In the genomic region with DNA sequence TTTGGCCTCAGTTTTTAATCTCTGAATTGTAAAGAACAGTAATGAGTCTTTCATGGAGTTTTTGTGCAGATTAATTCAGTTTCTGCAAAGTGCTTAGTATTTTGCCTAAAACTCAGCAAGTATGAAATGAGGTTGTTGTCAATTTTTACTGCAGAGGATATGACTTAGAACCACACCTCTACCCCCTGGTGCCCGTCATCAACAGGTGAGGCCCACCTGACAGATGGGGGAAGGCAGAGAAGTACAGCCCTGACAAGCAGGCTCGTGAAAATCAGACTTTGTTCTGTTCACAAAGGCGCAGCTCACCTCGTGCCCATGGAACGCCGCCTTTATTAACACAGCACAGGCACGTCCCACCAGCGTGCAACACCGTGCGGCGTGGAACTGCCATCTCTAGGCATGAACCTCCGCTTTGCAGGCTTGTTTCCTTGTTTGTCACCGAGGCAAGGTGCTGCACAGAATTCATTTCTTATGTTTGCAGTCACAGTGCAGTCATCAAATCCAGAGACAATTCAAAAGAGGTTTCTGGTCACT, we compare ENCODE assay signal across 9 cellular contexts. TPM values are rescaled to one million over a fixed set of nuclear protein-coding genes. Genes with fewer than 3 reads are reported as not detected.
DNase-seq lines count a peak whose midpoint lies in the region; ATAC-seq and TF ChIP-seq lines count a peak whose summit lies in the region.
"Had no signal": no experiment of that assay in that cellular context is flagged by ENCODE, and none has a peak within 500 bp of the region (broad histone marks: within the 10 kb centered on the region; RNA-seq: fewer than 3 reads in every experiment).

No MANE protein-coding gene starts in this region.

- no peak overlapping the region for H3K27ac Mint-ChIP-seq in activated T-cell treated with anti-CD3 and anti-CD28 coated beads, Interleukin-2, amount 50 U/mL, for 72 hours

- H3K4me1 Mint-ChIP-seq in activated T-cell treated with anti-CD3 and anti-CD28 coated beads, Interleukin-2, amount 50 U/mL, for 72 hours (ENCODE audit: low read depth), result peaks cover 34% of the 10 kb centered on the region

- ATAC-seq in activated T-cell treated with anti-CD3 and anti-CD28 coated beads, Interleukin-2, amount 50 U/mL, for 72 hours (replicated peaks in 1 of 2), result no peak

- H3K9ac ChIP-seq in mesenchymal stem cell (ENCODE audit: low read length), result peak overlapping the region; percentile 63

- POLR2A ChIA-PET in HEK293T (lab: Yijun Ruan, JAX), result interaction anchor here (1.0 to 4.4 kb wide), 5 partner anchors 10 to 62 kb away, joined by 3 to 35 read pairs (median 4); partner anchors contain the start of genes CYP4V2 and F11

- H3K4me1 ChIP-seq in mesenchymal stem cell (ENCODE audit: control insufficient read depth, insufficient read depth, low read depth, low read length), result no peaks in the 10 kb centered on the region

- H3K14ac ChIP-seq in mesenchymal stem cell (ENCODE audit: low read length in 2 of 2), result no peak overlapping the region

- H3K27me3 Mint-ChIP-seq in activated T-cell treated with anti-CD3 and anti-CD28 coated beads, Interleukin-2, amount 50 U/mL, for 72 hours (ENCODE audit: low read depth), result no peaks in the 10 kb centered on the region

- H3K23ac ChIP-seq in mesenchymal stem cell (ENCODE audit: low read length in 2 of 2), result no peak overlapping the region

- no peak overlapping the region for H3K4ac ChIP-seq in mesenchymal stem cell (ENCODE audit: low read depth in 1 of 2, low read length in 2 of 2)

- H2BK15ac ChIP-seq in mesenchymal stem cell (ENCODE audit: low read depth, poor library complexity, severe bottlenecking), result no peak overlapping the region

- H2AFZ ChIP-seq in mesenchymal stem cell (ENCODE audit: low read depth, low read length), result no peak overlapping the region

- no peak for TF ChIP-seq CTCF in AG10803 (conservative IDR thresholded peaks at IDR 0.05; ENCODE audit: low read length)
- no peak for TF ChIP-seq CTCF in choroid plexus epithelial cell (conservative IDR thresholded peaks at IDR 0.05; ENCODE audit: low read depth, low read length)
- TF ChIP-seq CTCF in GM20000 (IDR thresholded peaks at IDR 0.05; ENCODE audit: extremely low read depth, missing control alignments), result no peak

- CTCF ChIA-PET in HEK293T (lab: Yijun Ruan, JAX), result interaction anchor here (0.6 kb wide), 1 partner anchor 11 kb away, joined by 3 read pairs; no protein-coding TSS in a partner anchor

- no peak overlapping the region for H4K8ac ChIP-seq in mesenchymal stem cell (ENCODE audit: low read length)

- WGBS in mesenchymal stem cell, result 95% methylated on average over 13 of the region's 13 CpGs

- H3K4me2 ChIP-seq in mesenchymal stem cell (ENCODE audit: low read length, poor library complexity, severe bottlenecking), result no peak overlapping the region

- no peak overlapping the region for H2BK12ac ChIP-seq in mesenchymal stem cell (ENCODE audit: low read length in 2 of 2)

- peaks cover 10% of the 10 kb centered on the region for H3K9me3 ChIP-seq in mesenchymal stem cell (ENCODE audit: control insufficient read depth, low read length)

- H3K4me3 ChIP-seq in AG10803 (ENCODE audit: low read length) (peak overlapping the region; percentile 18; the same call in 1 of the 2 replicates), choroid plexus epithelial cell (ENCODE audit: low read depth, low read length) (peak overlapping the region; percentile 55), mesenchymal stem cell (ENCODE audit: insufficient read depth in 1 of 2, low read depth in 1 of 2, low read length in 2 of 2) (peak overlapping the region in 1 of 2 experiments; percentile 25)

- peaks cover 3 to 31% of the 10 kb centered on the region in 2 experiments for H3K36me3 ChIP-seq in mesenchymal stem cell (ENCODE audit: control insufficient read depth in 1 of 2, insufficient read depth in 2 of 2, low read depth in 1 of 2, low read length in 2 of 2)

- DNase-seq in AG10803 (ENCODE audit: low read depth) (no peak), HEK293T (ENCODE audit: extremely low spot score) (no peak), choroid plexus epithelial cell (ENCODE audit: low read depth) (no peak), mesenchymal stem cell (no peak), AG08396 (ENCODE audit: low spot score) (no peak), activated gamma-delta T cell (lab: John Stamatoyannopoulos, UW) (no peak), GM20000 (ENCODE audit: low spot score) (no peak)
- no peak for DNase-seq in activated T-cell treated with anti-CD3 and anti-CD28 coated beads, Interleukin-2, amount 50 U/mL, for 72 hours
- DNase-seq: NCI-H187 treated with DMSO at 0.1 percent for 48 hours had no signal

- no peak overlapping the region for H2AK5ac ChIP-seq in mesenchymal stem cell (ENCODE audit: low read length, severe bottlenecking)

- H3K27ac ChIP-seq in mesenchymal stem cell (ENCODE audit: low read length, poor library complexity, severe bottlenecking), result no peak overlapping the region

- no peaks in the 10 kb centered on the region for H3K79me1 ChIP-seq in mesenchymal stem cell (replicated peaks; ENCODE audit: low read length, poor library complexity, severe bottlenecking)

- H3K4me3 Mint-ChIP-seq in activated T-cell treated with anti-CD3 and anti-CD28 coated beads, Interleukin-2, amount 50 U/mL, for 72 hours, result peak overlapping the region in 1 of 2 donors; percentile 68

- no peaks in the 10 kb centered on the region for H3K27me3 ChIP-seq in mesenchymal stem cell (ENCODE audit: control insufficient read depth in 1 of 2, insufficient read depth in 1 of 2, low read length in 2 of 2)

- H4K91ac ChIP-seq in mesenchymal stem cell (ENCODE audit: low read length), result no peak overlapping the region

- H2BK5ac ChIP-seq in mesenchymal stem cell (ENCODE audit: low read depth, low read length, poor library complexity, severe bottlenecking), result no peak overlapping the region

- peaks cover 6 to 8% of the 10 kb centered on the region in 2 donors for H3K36me3 Mint-ChIP-seq in activated T-cell treated with anti-CD3 and anti-CD28 coated beads, Interleukin-2, amount 50 U/mL, for 72 hours (ENCODE audit: insufficient read depth in 2 of 2)

- H3K9me3 Mint-ChIP-seq in activated T-cell treated with anti-CD3 and anti-CD28 coated beads, Interleukin-2, amount 50 U/mL, for 72 hours, result peaks cover 4 to 9% of the 10 kb centered on the region in 2 donors

- no peak overlapping the region for H3K18ac ChIP-seq in mesenchymal stem cell (ENCODE audit: low read depth in 1 of 2, low read length in 2 of 2)

- no peak overlapping the region for H2BK120ac ChIP-seq in mesenchymal stem cell (ENCODE audit: low read depth, low read length)

TF ChIP-seq in HEK293T, 16 proteins besides CTCF, POLR2A, EP300 and RAD21:
- TF ChIP-seq FOXA1 (IDR thresholded peaks at IDR 0.05) (no peak), L3MBTL2 (conservative IDR thresholded peaks at IDR 0.05) (peak; percentile 14; the same call in 1 of the 2 replicates)

RNA-seq across cellular contexts. Expression of gene CYP4V2, which starts 13.3 kb away (rescaled TPM):
- polyA plus RNA-seq in mesenchymal stem cell (2013, experiment 1 of 2), result 8.0 TPM
- 8.2 TPM for polyA plus RNA-seq in mesenchymal stem cell (2013, experiment 2 of 2)
- total RNA-seq in activated T-cell treated with anti-CD3 and anti-CD28 coated beads, Interleukin-2, amount 50 U/mL, for 72 hours, result 10 to 100 TPM; 15.4 to 20.4 TPM

RNA-seq across cellular contexts. Expression of gene KLKB1, which starts 22.6 kb away (rescaled TPM):
- polyA plus RNA-seq in mesenchymal stem cell (2013, experiment 1 of 2), result not detected
- not detected for polyA plus RNA-seq in mesenchymal stem cell (2013, experiment 2 of 2)
- 1 to 10 TPM in 1 of 2 donors, under 1 TPM in 1; 0.79 to 1.2 TPM for total RNA-seq in activated T-cell treated with anti-CD3 and anti-CD28 coated beads, Interleukin-2, amount 50 U/mL, for 72 hours
